ENCODE assay signal across 26 cellular contexts in genomic region chr6:165109011-165109410, GRCh38.
DNase-seq lines count a peak whose midpoint lies in the region; ATAC-seq, FAIRE-seq and TF ChIP-seq lines count a peak whose summit lies in the region.
"Had no signal": no experiment of that assay in that cellular context is flagged by ENCODE, and none has a peak within 500 bp of the region (broad histone marks: within the 10 kb centered on the region; RNA-seq: fewer than 3 reads in every experiment).

No MANE protein-coding gene starts in this region.

- peak; percentile 4 for DNase-seq in RPMI7951 (ENCODE audit: low read depth)
- DNase-seq in astrocyte (ENCODE audit: low read depth), result no peak
- peak; percentile 69 for DNase-seq in globus pallidus (ENCODE audit: low spot score)
- peak; percentile 88 for DNase-seq in pons (ENCODE audit: low spot score)
- no peak for DNase-seq in CD14-positive monocyte (ENCODE audit: low spot score)
- DNase-seq in NCI-H1048 (lab: John Stamatoyannopoulos, UW), result no peak
- no peak for DNase-seq in retina
- DNase-seq: 8988T; ACHN; AML-193; BE2C; Caco-2; CD4-positive, alpha-beta memory T cell; DMS 273 treated with DMSO at 0.1 percent for 48 hours; DMS79; EL; GDM1; GM23248; H7; HCEC 1CT had no signal

- H3K4me3 Mint-ChIP-seq in astrocyte (ENCODE audit: unreplicated experiment) (no peak overlapping the region), CD14-positive monocyte (no peak overlapping the region)
- H3K4me3 Mint-ChIP-seq: CD4-positive, alpha-beta memory T cell had no signal

- H3K27ac ChIP-seq in astrocyte (ENCODE audit: low read depth, low read length), result no peak overlapping the region
- H3K27ac ChIP-seq: A549; BLaER1 treated with 17β-estradiol and CSF1 and Interleukin-3, amounts not matched to agents 10 nM and 100 nM; GM23248 had no signal

- H3K9me3 Mint-ChIP-seq in astrocyte (ENCODE audit: unreplicated experiment) (no peaks in the 10 kb centered on the region), CD14-positive monocyte (peaks cover 2 to 19% (median 4%) of the 10 kb centered on the region in 7 donors)

- no peaks in the 10 kb centered on the region for H3K27me3 ChIP-seq in astrocyte (ENCODE audit: insufficient read depth, low read length)
- H3K27me3 ChIP-seq: BE2C; BLaER1 treated with 17β-estradiol and CSF1 and Interleukin-3, amounts not matched to agents 10 nM and 100 nM had no signal

- H2AFZ ChIP-seq in astrocyte (ENCODE audit: low read depth, low read length), result no peak overlapping the region
- H2AFZ ChIP-seq: GM23248 had no signal

- intact Hi-C loops in CD14-positive monocyte (cut with micrococcal nuclease), result no loop called here

- TF ChIP-seq CTCF in astrocyte (IDR thresholded peaks at IDR 0.05; ENCODE audit: insufficient read depth, low read depth, low read length) (no peak), CD14-positive monocyte (IDR thresholded peaks at IDR 0.05) (no peak)

- no peak overlapping the region for H3K4me2 ChIP-seq in astrocyte (ENCODE audit: low read length)
- H3K4me2 ChIP-seq: A549; BLaER1 treated with 17β-estradiol and CSF1 and Interleukin-3, amounts not matched to agents 10 nM and 100 nM had no signal

- no peaks in the 10 kb centered on the region for H3K4me1 ChIP-seq in astrocyte (ENCODE audit: insufficient read depth, low read length)
- H3K4me1 ChIP-seq: A549; BE2C; BLaER1 treated with 17β-estradiol and CSF1 and Interleukin-3, amounts not matched to agents 10 nM and 100 nM had no signal

- no peak for ATAC-seq in GM21737 (IDR thresholded peaks at IDR 0.05; ENCODE audit: unreplicated experiment)
- ATAC-seq: A549, GM12878 had no signal

- H3K27ac Mint-ChIP-seq in astrocyte (ENCODE audit: unreplicated experiment) (no peak overlapping the region), CD14-positive monocyte (no peak overlapping the region)
- H3K27ac Mint-ChIP-seq: CD4-positive, alpha-beta memory T cell had no signal

- H3K79me2 ChIP-seq in astrocyte (ENCODE audit: insufficient read depth, low read length), result no peaks in the 10 kb centered on the region

- no peak overlapping the region for H3K9ac ChIP-seq in astrocyte (ENCODE audit: low read length)
- H3K9ac ChIP-seq: BLaER1 treated with 17β-estradiol and CSF1 and Interleukin-3, amounts not matched to agents 10 nM and 100 nM; GM23248 had no signal

- FAIRE-seq in astrocyte (lab: Jason Lieb, UNC), result peak; percentile 23
- FAIRE-seq: A549, GM12878, GM19239, H1 had no signal

- H3K36me3 ChIP-seq in astrocyte (ENCODE audit: insufficient read depth, low read length), result no peaks in the 10 kb centered on the region
- H3K36me3 ChIP-seq: BE2C; BLaER1 treated with 17β-estradiol and CSF1 and Interleukin-3, amounts not matched to agents 10 nM and 100 nM had no signal

- H3K4me1 Mint-ChIP-seq in astrocyte (ENCODE audit: low read depth, unreplicated experiment) (no peaks in the 10 kb centered on the region), CD14-positive monocyte (no peaks in the 10 kb centered on the region)
- H3K4me1 Mint-ChIP-seq: CD4-positive, alpha-beta memory T cell had no signal

- H3K4me3 ChIP-seq in astrocyte (ENCODE audit: insufficient read depth, low read depth, low read length), result no peak overlapping the region
- H3K4me3 ChIP-seq: A549; BLaER1 treated with 17β-estradiol and CSF1 and Interleukin-3, amounts not matched to agents 10 nM and 100 nM; GM12878; GM23248 had no signal

- H4K20me1 ChIP-seq in astrocyte (ENCODE audit: insufficient read depth, low read length), result no peaks in the 10 kb centered on the region
- H4K20me1 ChIP-seq: BLaER1 treated with 17β-estradiol and CSF1 and Interleukin-3, amounts not matched to agents 10 nM and 100 nM had no signal

- H3K36me3 Mint-ChIP-seq in astrocyte (ENCODE audit: low read depth, unreplicated experiment) (no peaks in the 10 kb centered on the region), CD14-positive monocyte (no peaks in the 10 kb centered on the region)
- H3K36me3 Mint-ChIP-seq: CD4-positive, alpha-beta memory T cell had no signal

- H3K9me3 ChIP-seq in astrocyte (ENCODE audit: insufficient read depth, low read depth, low read length), result no peaks in the 10 kb centered on the region
- H3K9me3 ChIP-seq: BE2C had no signal

- H3K27me3 Mint-ChIP-seq in astrocyte (ENCODE audit: low read depth, unreplicated experiment) (no peaks in the 10 kb centered on the region), CD14-positive monocyte (ENCODE audit: low read depth in 3 of 3) (no peaks in the 10 kb centered on the region)
- H3K27me3 Mint-ChIP-seq: CD4-positive, alpha-beta memory T cell had no signal

Comparison
In these comparisons a context has a peak if more than half of its experiments do, and no peak if none do; other contexts are left out.
1. DNase-seq: peak in RPMI7951 (single experiment), globus pallidus (single experiment) and pons (single experiment); none in astrocyte (single experiment), CD14-positive monocyte (single experiment), NCI-H1048 (single experiment) and retina (single experiment).